In the genomic region with DNA sequence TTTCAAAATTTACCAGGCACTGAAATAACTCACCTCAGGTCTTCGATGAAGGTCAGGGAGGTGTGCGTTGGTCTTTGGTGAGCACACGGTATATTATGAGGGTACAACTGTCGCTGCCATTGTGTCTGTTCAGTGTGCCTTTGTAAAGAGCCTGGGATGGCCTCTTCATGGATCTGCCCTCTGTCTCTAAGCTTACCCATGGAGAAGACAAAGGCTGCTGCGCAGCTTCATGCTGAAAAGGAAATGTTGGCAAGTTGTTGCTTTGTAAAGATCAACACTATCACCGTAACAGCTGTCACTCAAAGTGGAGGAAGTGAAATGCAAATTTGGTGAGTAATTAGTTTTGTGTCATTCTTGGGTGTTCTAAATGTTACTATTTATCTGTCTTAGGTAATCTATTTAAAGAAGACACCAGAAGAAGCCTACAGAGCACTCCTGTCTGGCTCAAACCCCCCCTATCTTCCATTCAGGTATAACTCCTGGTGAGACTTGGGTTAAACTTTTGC, we compare ENCODE assay signal across 1 cellular context.
TF ChIP-seq lines count a peak whose summit lies in the region.

No MANE protein-coding gene starts in this region.

TF ChIP-seq in GM12878, 131 proteins besides CTCF, POLR2A, EP300 and RAD21 (continued from another document):
- TF ChIP-seq, protein P1, sequence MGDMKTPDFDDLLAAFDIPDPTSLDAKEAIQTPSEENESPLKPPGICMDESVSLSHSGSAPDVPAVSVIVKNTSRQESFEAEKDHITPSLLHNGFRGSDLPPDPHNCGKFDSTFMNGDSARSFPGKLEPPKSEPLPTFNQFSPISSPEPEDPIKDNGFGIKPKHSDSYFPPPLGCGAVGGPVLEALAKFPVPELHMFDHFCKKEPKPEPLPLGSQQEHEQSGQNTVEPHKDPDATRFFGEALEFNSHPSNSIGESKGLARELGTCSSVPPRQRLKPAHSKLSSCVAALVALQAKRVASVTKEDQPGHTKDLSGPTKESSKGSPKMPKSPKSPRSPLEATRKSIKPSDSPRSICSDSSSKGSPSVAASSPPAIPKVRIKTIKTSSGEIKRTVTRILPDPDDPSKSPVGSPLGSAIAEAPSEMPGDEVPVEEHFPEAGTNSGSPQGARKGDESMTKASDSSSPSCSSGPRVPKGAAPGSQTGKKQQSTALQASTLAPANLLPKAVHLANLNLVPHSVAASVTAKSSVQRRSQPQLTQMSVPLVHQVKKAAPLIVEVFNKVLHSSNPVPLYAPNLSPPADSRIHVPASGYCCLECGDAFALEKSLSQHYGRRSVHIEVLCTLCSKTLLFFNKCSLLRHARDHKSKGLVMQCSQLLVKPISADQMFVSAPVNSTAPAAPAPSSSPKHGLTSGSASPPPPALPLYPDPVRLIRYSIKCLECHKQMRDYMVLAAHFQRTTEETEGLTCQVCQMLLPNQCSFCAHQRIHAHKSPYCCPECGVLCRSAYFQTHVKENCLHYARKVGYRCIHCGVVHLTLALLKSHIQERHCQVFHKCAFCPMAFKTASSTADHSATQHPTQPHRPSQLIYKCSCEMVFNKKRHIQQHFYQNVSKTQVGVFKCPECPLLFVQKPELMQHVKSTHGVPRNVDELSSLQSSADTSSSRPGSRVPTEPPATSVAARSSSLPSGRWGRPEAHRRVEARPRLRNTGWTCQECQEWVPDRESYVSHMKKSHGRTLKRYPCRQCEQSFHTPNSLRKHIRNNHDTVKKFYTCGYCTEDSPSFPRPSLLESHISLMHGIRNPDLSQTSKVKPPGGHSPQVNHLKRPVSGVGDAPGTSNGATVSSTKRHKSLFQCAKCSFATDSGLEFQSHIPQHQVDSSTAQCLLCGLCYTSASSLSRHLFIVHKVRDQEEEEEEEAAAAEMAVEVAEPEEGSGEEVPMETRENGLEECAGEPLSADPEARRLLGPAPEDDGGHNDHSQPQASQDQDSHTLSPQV (IDR thresholded peaks at IDR 0.05) = no peak
- no peak for TF ChIP-seq EED (IDR thresholded peaks at IDR 0.05; ENCODE audit: low read depth)
- no peak for TF ChIP-seq HDAC2 (IDR thresholded peaks at IDR 0.05)
- no peak for TF ChIP-seq SUPT20H (IDR thresholded peaks at IDR 0.05; ENCODE audit: borderline replicate concordance, control insufficient read depth, low read depth, low read length)
- TF ChIP-seq BCL11A (IDR thresholded peaks at IDR 0.05; ENCODE audit: low read depth, low read length) = no peak
- no peak for TF ChIP-seq STAT3 (IDR thresholded peaks at IDR 0.05; ENCODE audit: low read depth, low read length)
- TF ChIP-seq, protein P2, sequence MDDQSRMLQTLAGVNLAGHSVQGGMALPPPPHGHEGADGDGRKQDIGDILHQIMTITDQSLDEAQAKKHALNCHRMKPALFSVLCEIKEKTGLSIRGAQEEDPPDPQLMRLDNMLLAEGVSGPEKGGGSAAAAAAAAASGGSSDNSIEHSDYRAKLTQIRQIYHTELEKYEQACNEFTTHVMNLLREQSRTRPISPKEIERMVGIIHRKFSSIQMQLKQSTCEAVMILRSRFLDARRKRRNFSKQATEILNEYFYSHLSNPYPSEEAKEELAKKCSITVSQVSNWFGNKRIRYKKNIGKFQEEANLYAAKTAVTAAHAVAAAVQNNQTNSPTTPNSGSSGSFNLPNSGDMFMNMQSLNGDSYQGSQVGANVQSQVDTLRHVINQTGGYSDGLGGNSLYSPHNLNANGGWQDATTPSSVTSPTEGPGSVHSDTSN (IDR thresholded peaks at IDR 0.05; ENCODE audit: insufficient replicate concordance, low read depth, low read length) = peak; percentile 85
- TF ChIP-seq SIN3A (IDR thresholded peaks at IDR 0.05; ENCODE audit: low read depth, low read length) = no peak
- TF ChIP-seq CREB1 (IDR thresholded peaks at IDR 0.05; ENCODE audit: low read depth) = no peak
- no peak for TF ChIP-seq RUNX3 (IDR thresholded peaks at IDR 0.05; ENCODE audit: low read length)
- TF ChIP-seq MTA2 (IDR thresholded peaks at IDR 0.05; ENCODE audit: low read depth) = no peak
- TF ChIP-seq MTA3 (IDR thresholded peaks at IDR 0.05; ENCODE audit: borderline replicate concordance, low read length) = no peak
- no peak for TF ChIP-seq ZNF622 (IDR thresholded peaks at IDR 0.05)
- no peak for TF ChIP-seq ZNF217 (IDR thresholded peaks at IDR 0.05)
- TF ChIP-seq, protein P3, sequence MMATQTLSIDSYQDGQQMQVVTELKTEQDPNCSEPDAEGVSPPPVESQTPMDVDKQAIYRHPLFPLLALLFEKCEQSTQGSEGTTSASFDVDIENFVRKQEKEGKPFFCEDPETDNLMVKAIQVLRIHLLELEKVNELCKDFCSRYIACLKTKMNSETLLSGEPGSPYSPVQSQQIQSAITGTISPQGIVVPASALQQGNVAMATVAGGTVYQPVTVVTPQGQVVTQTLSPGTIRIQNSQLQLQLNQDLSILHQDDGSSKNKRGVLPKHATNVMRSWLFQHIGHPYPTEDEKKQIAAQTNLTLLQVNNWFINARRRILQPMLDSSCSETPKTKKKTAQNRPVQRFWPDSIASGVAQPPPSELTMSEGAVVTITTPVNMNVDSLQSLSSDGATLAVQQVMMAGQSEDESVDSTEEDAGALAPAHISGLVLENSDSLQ (IDR thresholded peaks at IDR 0.05) = peak; percentile 96
- TF ChIP-seq STAT1 (conservative IDR thresholded peaks at IDR 0.05) = no peak
- TF ChIP-seq, protein P4, sequence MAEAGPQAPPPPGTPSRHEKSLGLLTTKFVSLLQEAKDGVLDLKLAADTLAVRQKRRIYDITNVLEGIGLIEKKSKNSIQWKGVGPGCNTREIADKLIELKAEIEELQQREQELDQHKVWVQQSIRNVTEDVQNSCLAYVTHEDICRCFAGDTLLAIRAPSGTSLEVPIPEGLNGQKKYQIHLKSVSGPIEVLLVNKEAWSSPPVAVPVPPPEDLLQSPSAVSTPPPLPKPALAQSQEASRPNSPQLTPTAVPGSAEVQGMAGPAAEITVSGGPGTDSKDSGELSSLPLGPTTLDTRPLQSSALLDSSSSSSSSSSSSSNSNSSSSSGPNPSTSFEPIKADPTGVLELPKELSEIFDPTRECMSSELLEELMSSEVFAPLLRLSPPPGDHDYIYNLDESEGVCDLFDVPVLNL (IDR thresholded peaks at IDR 0.05; ENCODE audit: low read depth, low read length) = no peak
- 0 out of 2 replicates have a peak, but pooled peaks have one; percentile 10 for TF ChIP-seq MEF2A (IDR thresholded peaks at IDR 0.05; ENCODE audit: insufficient read depth, low read depth, low read length)
TF ChIP-seq in GM12878: peak in this region for 3.
